In the genomic region with DNA sequence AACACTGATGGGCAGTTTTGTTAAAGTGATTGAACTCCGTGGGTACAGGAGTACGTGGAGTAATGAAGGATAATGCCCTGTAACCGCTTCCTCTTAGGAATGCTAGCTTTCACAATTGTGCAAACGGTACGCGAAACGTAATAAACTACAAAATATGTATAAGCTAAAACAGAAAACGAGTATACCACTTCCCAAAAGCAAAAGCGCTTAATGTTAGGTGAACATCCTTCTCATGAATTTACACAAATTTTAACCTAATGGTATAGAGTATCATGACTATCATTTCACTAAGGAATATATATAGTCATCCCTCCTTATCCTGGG, we compare ENCODE assay signal across 8 cellular contexts. TPM values are rescaled to one million over a fixed set of nuclear protein-coding genes. Genes with fewer than 3 reads are reported as not detected.
DNase-seq lines count a peak whose midpoint lies in the region; ATAC-seq and TF ChIP-seq lines count a peak whose summit lies in the region.

No MANE protein-coding gene starts in this region.

- no peaks in the 10 kb centered on the region for H3K9me3 Mint-ChIP-seq in stimulated activated naive CD8-positive, alpha-beta T cell treated with anti-CD3 and anti-CD28 coated beads, Interleukin-15, Interleukin-2, amounts not matched to agents 100 ng/mL and 50 ng/mL, for 24 hours

- H3K4me1 Mint-ChIP-seq in stimulated activated naive CD8-positive, alpha-beta T cell treated with anti-CD3 and anti-CD28 coated beads, Interleukin-15, Interleukin-2, amounts not matched to agents 100 ng/mL and 50 ng/mL, for 24 hours (ENCODE audit: low read depth): peaks cover 30% of the 10 kb centered on the region

- peak in 1 of 3 experiments; percentile 0 for TF ChIP-seq CTCF in ascending aorta (IDR thresholded peaks at IDR 0.05)

- intact Hi-C loops in ascending aorta (cut with DNase I): loop anchor here (1.0 to 10.0 kb wide), 4 partner anchors 33 to 428 kb away; a partner anchor contains a TSS

- no peak for DNase-seq in stimulated activated naive CD8-positive, alpha-beta T cell treated with anti-CD3 and anti-CD28 coated beads, Interleukin-15, Interleukin-2, amounts not matched to agents 100 U/mL and 50 U/mL, for 24 hours
- DNase-seq in ascending aorta (ENCODE audit: low spot score in 2 of 2) (no peak), HT-29 (ENCODE audit: low spot score) (no peak), SHP77 treated with DMSO at 0.1 percent for 48 hours (lab: John Stamatoyannopoulos, UW) (no peak), dedifferentiated amniotic fluid mesenchymal stem cell (ENCODE audit: extremely low spot score) (no peak)
- DNase-seq in stimulated activated CD4-positive, alpha-beta T cell treated with anti-CD3 and anti-CD28 coated beads, Interleukin-4, amount 100 ng/mL, for 4 hours: no peak

- H3K27me3 ChIP-seq in ascending aorta: no peaks in the 10 kb centered on the region

- WGBS in mesodermal cell (ENCODE audit: insufficient coverage in 2 of 2), 2 experiments: 15 to 72% methylated on average over 3 to 6 of the region's 9 CpGs

- H3K27ac ChIP-seq in ascending aorta: peak overlapping the region; percentile 97 to 98
- no peak overlapping the region for H3K27ac ChIP-seq in mesodermal cell (ENCODE audit: low read depth, low read length, severe bottlenecking)

- H3K27ac Mint-ChIP-seq in stimulated activated naive CD8-positive, alpha-beta T cell treated with anti-CD3 and anti-CD28 coated beads, Interleukin-15, Interleukin-2, amounts not matched to agents 100 ng/mL and 50 ng/mL, for 24 hours: peak overlapping the region; percentile 95

- no peak for ATAC-seq in stimulated activated naive CD8-positive, alpha-beta T cell treated with anti-CD3 and anti-CD28 coated beads, Interleukin-15, Interleukin-2, amounts not matched to agents 100 U/mL and 50 U/mL, for 24 hours

- peak overlapping the region; percentile 75 to 92 for H3K4me3 ChIP-seq in ascending aorta
- peak overlapping the region; percentile 60 for H3K4me3 ChIP-seq in mesodermal cell (ENCODE audit: extremely low read depth, insufficient read depth, low read length, poor library complexity, severe bottlenecking)

- H3K4me1 ChIP-seq in ascending aorta (no peaks in the 10 kb centered on the region), mesodermal cell (ENCODE audit: control insufficient read depth, insufficient read depth, low read length, poor library complexity, severe bottlenecking) (no peaks in the 10 kb centered on the region)

- H3K36me3 Mint-ChIP-seq in stimulated activated naive CD8-positive, alpha-beta T cell treated with anti-CD3 and anti-CD28 coated beads, Interleukin-15, Interleukin-2, amounts not matched to agents 100 ng/mL and 50 ng/mL, for 24 hours (ENCODE audit: low read depth): peaks cover 13% of the 10 kb centered on the region

- no peaks in the 10 kb centered on the region for H3K9me3 ChIP-seq in ascending aorta
- H3K9me3 ChIP-seq in mesodermal cell (ENCODE audit: control insufficient read depth, low read length): no peaks in the 10 kb centered on the region

- no peaks in the 10 kb centered on the region for H3K36me3 ChIP-seq in ascending aorta
- no peaks in the 10 kb centered on the region for H3K36me3 ChIP-seq in mesodermal cell (ENCODE audit: control insufficient read depth, insufficient read depth, low read length)

- no peaks in the 10 kb centered on the region for H3K27me3 Mint-ChIP-seq in stimulated activated naive CD8-positive, alpha-beta T cell treated with anti-CD3 and anti-CD28 coated beads, Interleukin-15, Interleukin-2, amounts not matched to agents 100 ng/mL and 50 ng/mL, for 24 hours

- H3K4me3 Mint-ChIP-seq in stimulated activated naive CD8-positive, alpha-beta T cell treated with anti-CD3 and anti-CD28 coated beads, Interleukin-15, Interleukin-2, amounts not matched to agents 100 ng/mL and 50 ng/mL, for 24 hours: peak overlapping the region; percentile 95

RNA-seq across cellular contexts. Expression of a gene that starts 0.4 kb away (rescaled TPM):
- total RNA-seq in ascending aorta: 8.9 TPM
- 3.2 TPM for polyA plus RNA-seq in mesodermal cell (2013, experiment 1 of 2)
- polyA plus RNA-seq in mesodermal cell (2013, experiment 2 of 2): 3.4 TPM
- 0.15 and 0.60 TPM in 2 replicates for total RNA-seq in HT-29 (2014; rRNA removed; shearing (Covaris generic))

RNA-seq across cellular contexts. Expression of a gene that starts 33.6 kb away (rescaled TPM):
- 8.0 TPM for total RNA-seq in ascending aorta
- 16.7 TPM for polyA plus RNA-seq in mesodermal cell (2013, experiment 1 of 2)
- polyA plus RNA-seq in mesodermal cell (2013, experiment 2 of 2): 16.3 TPM
- total RNA-seq in HT-29 (2014; rRNA removed; shearing (Covaris generic)): 7.3 and 18.6 TPM in 2 replicates
